21 cellular contexts compared by ENCODE assay signal in the genomic region with DNA sequence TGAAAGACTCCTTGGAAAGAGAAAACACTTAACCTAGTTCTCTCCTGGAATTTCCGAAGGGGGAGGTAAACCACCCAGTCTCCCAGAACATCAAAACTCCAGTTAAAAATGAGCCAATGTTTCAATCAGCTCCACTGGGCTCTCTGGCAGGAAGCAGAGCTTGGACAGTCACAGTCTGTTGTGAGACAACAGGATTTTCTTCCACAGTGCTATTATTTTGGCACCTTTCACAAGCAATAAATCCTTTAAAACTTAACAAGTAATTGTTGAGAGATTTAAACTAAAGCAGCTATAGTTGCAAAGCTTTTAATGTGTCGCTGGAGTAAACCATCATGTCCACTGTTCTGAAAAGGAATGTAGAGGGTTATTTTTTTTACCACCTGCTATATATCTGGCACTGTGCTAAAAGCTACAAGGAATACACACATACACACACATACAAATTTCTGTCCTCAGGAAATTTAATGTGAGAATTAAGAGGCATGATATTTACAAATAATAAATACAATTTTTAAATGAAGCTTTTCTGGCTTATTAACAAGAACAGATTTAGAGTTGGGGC.
DNase-seq lines count a peak whose midpoint lies in the region; ATAC-seq and TF ChIP-seq lines count a peak whose summit lies in the region.
"Had no signal": no experiment of that assay in that cellular context is flagged by ENCODE, and none has a peak within 500 bp of the region (broad histone marks: within the 10 kb centered on the region; RNA-seq: fewer than 3 reads in every experiment).

No MANE protein-coding gene starts in this region.

- intact Hi-C loops in left lung (cut with DNase I): no loop called here
- intact Hi-C loops in esophagus squamous epithelium (cut with DNase I): no loop called here
- intact Hi-C loops in ovary (cut with DNase I): no loop called here
- intact Hi-C loops in mucosa of descending colon (cut with DNase I, micrococcal nuclease): no loop called here

- no peak overlapping the region for H3K4me3 ChIP-seq in HEK293 (ENCODE audit: low read depth, low read length)
- no peak overlapping the region for H3K4me3 ChIP-seq in left lung
- no peak overlapping the region for H3K4me3 ChIP-seq in retinal pigment epithelial cell (ENCODE audit: low read length)
- H3K4me3 ChIP-seq in esophagus squamous epithelium: no peak overlapping the region
- H3K4me3 ChIP-seq in ovary: no peak overlapping the region
- no peak overlapping the region for H3K4me3 ChIP-seq in mucosa of descending colon
- H3K4me3 ChIP-seq: K562, SK-N-MC had no signal

- CTCF ChIA-PET in HEK293 (lab: Yijun Ruan, JAX): no interaction called here

- DNase-seq in brain pericyte (ENCODE audit: low read depth, low spot score): peak; percentile 6
- DNase-seq in left lung: no peak
- DNase-seq in retinal pigment epithelial cell (ENCODE audit: low read depth): peak; percentile 17
- no peak for DNase-seq in esophagus squamous epithelium (lab: John Stamatoyannopoulos, UW)
- DNase-seq in NCI-H187 treated with DMSO at 0.1 percent for 48 hours (lab: John Stamatoyannopoulos, UW): no peak
- DNase-seq in ovary: no peak
- DNase-seq in mucosa of descending colon: no peak
- DNase-seq: AML-193, DMS79, GOT3, NCI-H1092 treated with DMSO at 0.1 percent for 48 hours, NCI-H146, NCI-H2081, NCI-H2171 treated with DMSO at 0.1 percent for 48 hours, OCI-M1, SHP77 had no signal

- H3K27ac ChIP-seq in HEK293 (ENCODE audit: extremely low read depth, low read depth, low read length): no peak overlapping the region
- H3K27ac ChIP-seq in left lung: no peak overlapping the region
- H3K27ac ChIP-seq in esophagus squamous epithelium: no peak overlapping the region
- H3K27ac ChIP-seq in ovary: no peak overlapping the region
- H3K27ac ChIP-seq: C4-2B had no signal

- H3K9me3 ChIP-seq in HEK293 (ENCODE audit: control insufficient read depth, insufficient read depth, low read depth, low read length) (no peaks in the 10 kb centered on the region), left lung (peaks cover 0 to 15% of the 10 kb centered on the region in 2 donors), esophagus squamous epithelium (no peaks in the 10 kb centered on the region), ovary (no peaks in the 10 kb centered on the region), mucosa of descending colon (peaks cover 10% of the 10 kb centered on the region)

- TF ChIP-seq POLR2A in esophagus squamous epithelium (IDR thresholded peaks at IDR 0.05) (no peak), ovary (IDR thresholded peaks at IDR 0.05) (no peak)

- H3K27me3 ChIP-seq in left lung (no peaks in the 10 kb centered on the region), esophagus squamous epithelium (no peaks in the 10 kb centered on the region), ovary (no peaks in the 10 kb centered on the region)

- no peak for TF ChIP-seq EP300 in ovary (IDR thresholded peaks at IDR 0.05)

- H3K4me1 ChIP-seq in HEK293 (ENCODE audit: control insufficient read depth, insufficient read depth, low read length): no peaks in the 10 kb centered on the region
- no peaks in the 10 kb centered on the region for H3K4me1 ChIP-seq in left lung
- H3K4me1 ChIP-seq in esophagus squamous epithelium: no peaks in the 10 kb centered on the region
- H3K4me1 ChIP-seq in ovary (ENCODE audit: insufficient read depth): no peaks in the 10 kb centered on the region
- H3K4me1 ChIP-seq in mucosa of descending colon (ENCODE audit: low read depth): no peaks in the 10 kb centered on the region

- TF ChIP-seq CTCF in HEK293 (tag by site-specific recombination; IDR thresholded peaks at IDR 0.05) (no peak), left lung (IDR thresholded peaks at IDR 0.05) (no peak), retinal pigment epithelial cell (conservative IDR thresholded peaks at IDR 0.05; ENCODE audit: low read depth, low read length) (no peak), esophagus squamous epithelium (IDR thresholded peaks at IDR 0.05) (no peak), ovary (IDR thresholded peaks at IDR 0.05) (no peak), mucosa of descending colon (IDR thresholded peaks at IDR 0.05) (no peak)

- H3K36me3 ChIP-seq in HEK293 (ENCODE audit: control insufficient read depth in 2 of 2, insufficient read depth in 1 of 2, low read length in 2 of 2) (no peaks in the 10 kb centered on the region), left lung (no peaks in the 10 kb centered on the region), esophagus squamous epithelium (no peaks in the 10 kb centered on the region), ovary (no peaks in the 10 kb centered on the region), mucosa of descending colon (ENCODE audit: low read depth) (no peaks in the 10 kb centered on the region)

- WGBS in esophagus squamous epithelium, 2 donors: 25 to 37% methylated on average over 2 of the region's 2 CpGs
- 17 to 31% (median 29%) methylated on average over 2 of the region's 2 CpGs for WGBS in ovary, 3 donors

- POLR2A ChIA-PET in HEK293 (lab: Yijun Ruan, JAX): no interaction called here

- ATAC-seq in left lung (peak; percentile 69), mucosa of descending colon (no peak)
- ATAC-seq: HCT116, K562 had no signal

TF ChIP-seq in HEK293, 187 proteins besides CTCF, POLR2A, EP300 and RAD21:
- peak; percentile 68 for TF ChIP-seq GLIS1 (tag by site-specific recombination; IDR thresholded peaks at IDR 0.05)
- no peak for TF ChIP-seq SP3 (tag by site-specific recombination; IDR thresholded peaks at IDR 0.05)

Comparison
In these comparisons a context has a peak if more than half of its experiments do, and no peak if none do; other contexts are left out.
1. DNase-seq: peak in brain pericyte (single experiment) and retinal pigment epithelial cell (single experiment); none in left lung (0 of 2), esophagus squamous epithelium (single experiment), NCI-H187 treated with DMSO at 0.1 percent for 48 hours (single experiment), ovary (0 of 5) and mucosa of descending colon (0 of 3).